ENCODE assay signal across 12 cellular contexts in the genomic region with DNA sequence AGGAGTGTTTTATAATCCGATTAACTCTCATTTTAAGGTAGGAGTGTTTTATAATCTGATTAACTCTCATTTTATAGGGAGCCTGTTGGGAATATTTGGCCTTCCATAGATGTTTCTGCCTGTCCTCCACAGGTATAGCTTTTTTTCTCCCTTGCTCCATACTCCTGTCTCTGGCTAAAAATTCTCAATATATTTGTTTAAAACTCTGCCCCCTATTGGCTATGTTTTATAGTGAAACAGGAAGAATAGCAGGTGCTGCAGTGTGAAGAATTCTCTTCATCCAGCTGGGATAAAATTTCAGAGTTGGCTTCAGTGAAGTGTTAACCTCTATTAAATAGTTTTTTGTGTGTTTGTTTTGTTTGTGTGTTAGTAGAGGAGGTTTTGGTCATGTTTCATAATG.
DNase-seq lines count a peak whose midpoint lies in the region; ATAC-seq and TF ChIP-seq lines count a peak whose summit lies in the region.
"Had no signal": no experiment of that assay in that cellular context is flagged by ENCODE, and none has a peak within 500 bp of the region (broad histone marks: within the 10 kb centered on the region; RNA-seq: fewer than 3 reads in every experiment).

No MANE protein-coding gene starts in this region.

- H3K27ac ChIP-seq in prostate gland: no peak overlapping the region

- no peak overlapping the region for H3K4me3 Mint-ChIP-seq in progenitor cell of endocrine pancreas (ENCODE audit: low read depth)
- H3K4me3 Mint-ChIP-seq: activated CD4-positive, alpha-beta memory T cell treated with anti-CD3 and anti-CD28 coated beads for 36 hours; central memory CD8-positive, alpha-beta T cell; immature natural killer cell had no signal

- H3K4me1 ChIP-seq in prostate gland (replicated peaks): no peaks in the 10 kb centered on the region

- in situ Hi-C loops in astrocyte of the spinal cord (cut with HindIII; ENCODE audit: low sequenced_read_pairs): no loop called here

- H3K27me3 ChIP-seq in prostate gland (replicated peaks; ENCODE audit: insufficient read depth): no peaks in the 10 kb centered on the region

- no peaks in the 10 kb centered on the region for H3K9me3 Mint-ChIP-seq in progenitor cell of endocrine pancreas (ENCODE audit: low read depth)
- H3K9me3 Mint-ChIP-seq: activated CD4-positive, alpha-beta memory T cell treated with anti-CD3 and anti-CD28 coated beads for 36 hours; central memory CD8-positive, alpha-beta T cell had no signal

- no peaks in the 10 kb centered on the region for H3K36me3 ChIP-seq in prostate gland

- peak; percentile 70 for ATAC-seq in HG03442 (IDR thresholded peaks at IDR 0.05; ENCODE audit: unreplicated experiment)

- intact Hi-C loops in prostate gland (cut with DNase I): no loop called here

- no peaks in the 10 kb centered on the region for H3K27me3 Mint-ChIP-seq in progenitor cell of endocrine pancreas
- H3K27me3 Mint-ChIP-seq: activated CD4-positive, alpha-beta memory T cell treated with anti-CD3 and anti-CD28 coated beads for 36 hours; central memory CD8-positive, alpha-beta T cell had no signal

- H3K4me3 ChIP-seq in astrocyte of the spinal cord (ENCODE audit: low read depth, low read length) (no peak overlapping the region), prostate gland (no peak overlapping the region)

- H3K4me1 Mint-ChIP-seq in progenitor cell of endocrine pancreas (ENCODE audit: low read depth): no peaks in the 10 kb centered on the region
- H3K4me1 Mint-ChIP-seq: central memory CD8-positive, alpha-beta T cell; immature natural killer cell had no signal

- TF ChIP-seq CTCF in astrocyte of the spinal cord (IDR thresholded peaks at IDR 0.05; ENCODE audit: low read depth, low read length): peak; percentile 38
- TF ChIP-seq CTCF in progenitor cell of endocrine pancreas (IDR thresholded peaks at IDR 0.05; ENCODE audit: unreplicated experiment): peak; percentile 56
- TF ChIP-seq CTCF in prostate gland (IDR thresholded peaks at IDR 0.05): no peak

- WGBS in prostate gland: 86% methylated on average over 1 of the region's 1 CpG

- H3K9me3 ChIP-seq in prostate gland: no peaks in the 10 kb centered on the region

- no peak overlapping the region for H3K27ac Mint-ChIP-seq in progenitor cell of endocrine pancreas
- H3K27ac Mint-ChIP-seq: activated CD4-positive, alpha-beta memory T cell treated with anti-CD3 and anti-CD28 coated beads for 36 hours; immature natural killer cell had no signal

- no peak for TF ChIP-seq POLR2A in prostate gland (IDR thresholded peaks at IDR 0.05)

- DNase-seq in SHP77 (lab: John Stamatoyannopoulos, UW) (peak; percentile 5 to 7), SHP77 treated with DMSO at 0.1 percent for 48 hours (lab: John Stamatoyannopoulos, UW) (no peak), astrocyte of the spinal cord (ENCODE audit: low read depth, low spot score) (no peak), progenitor cell of endocrine pancreas (ENCODE audit: low spot score, unreplicated experiment) (no peak), NCI-H2029 treated with DMSO at 0.1 percent for 48 hours (lab: John Stamatoyannopoulos, UW) (no peak), prostate gland (ENCODE audit: low spot score) (no peak), LoVo (ENCODE audit: low spot score) (no peak)
- DNase-seq: activated CD4-positive, alpha-beta memory T cell treated with anti-CD3 and anti-CD28 coated beads for 36 hours; immature natural killer cell; NCI-H345 had no signal

- H3K36me3 Mint-ChIP-seq in progenitor cell of endocrine pancreas (ENCODE audit: insufficient read depth): no peaks in the 10 kb centered on the region
- H3K36me3 Mint-ChIP-seq: activated CD4-positive, alpha-beta memory T cell treated with anti-CD3 and anti-CD28 coated beads for 36 hours; immature natural killer cell had no signal

Comparison
In these comparisons a context has a peak if more than half of its experiments do, and no peak if none do; other contexts are left out.
1. DNase-seq: peak in SHP77 (2 of 2); none in SHP77 treated with DMSO at 0.1 percent for 48 hours (single experiment), astrocyte of the spinal cord (single experiment), progenitor cell of endocrine pancreas (single experiment), NCI-H2029 treated with DMSO at 0.1 percent for 48 hours (single experiment), prostate gland (single experiment) and LoVo (single experiment).
2. CTCF ChIP-seq: peak in astrocyte of the spinal cord (single experiment) and progenitor cell of endocrine pancreas (single experiment); none in prostate gland (0 of 4).